7 cellular contexts compared by ENCODE assay signal in genomic region chr3:137079572-137079971, GRCh38.
"Had no signal": no experiment of that assay in that cellular context is flagged by ENCODE, and none has a peak within 500 bp of the region (broad histone marks: within the 10 kb centered on the region; RNA-seq: fewer than 3 reads in every experiment).

No MANE protein-coding gene starts in this region.

- H3K9ac ChIP-seq: KMS-11 had no signal

- DNase-seq: Karpas-422, Kasumi-1, KBM-7, KG1 had no signal

- FAIRE-seq: HTR-8/SVneo had no signal

- H3K4me2 ChIP-seq: KMS-11 had no signal

- H3K27ac ChIP-seq: HL-60, KMS-11 had no signal
